ENCODE assay signal across 34 cellular contexts in genomic region chr12:118011961-118012360, GRCh38. TPM values are rescaled to one million over a fixed set of nuclear protein-coding genes. Genes with fewer than 3 reads are reported as not detected.
"Had no signal": no experiment of that assay in that cellular context is flagged by ENCODE, and none has a peak within 500 bp of the region (broad histone marks: within the 10 kb centered on the region; RNA-seq: fewer than 3 reads in every experiment).

No MANE protein-coding gene starts in this region.

- ATAC-seq: activated naive CD4-positive, alpha-beta T cell treated with anti-CD3 and anti-CD28 coated beads, Interleukin-2, amount 50 U/mL, for 72 hours; activated naive CD8-positive, alpha-beta T cell treated with anti-CD3 and anti-CD28 coated beads, Interleukin-2, amount 50 U/mL, for 24 hours; activated T-cell treated with anti-CD3 and anti-CD28 coated beads, Interleukin-2, amount 50 U/mL, for 4 hours; activated T-cell treated with anti-CD3 and anti-CD28 coated beads, Interleukin-2, amount 50 U/mL, for 72 hours; activated T-helper 17 cell treated with anti-CD3 and anti-CD28 coated beads, Interleukin-2, amount 50 U/mL, for 72 hours; body of pancreas had no signal

- H3K27ac ChIP-seq: adrenal gland, ascending aorta, body of pancreas, brain microvascular endothelial cell, breast epithelium, cardiac muscle cell had no signal

- H3K4me1 ChIP-seq: ascending aorta, breast epithelium had no signal

- H3K36me3 ChIP-seq: adrenal gland, ascending aorta, brain microvascular endothelial cell, breast epithelium, cardiac muscle cell had no signal

- H3K4me3 ChIP-seq: adrenal gland, ascending aorta, body of pancreas, breast epithelium, cardiac muscle cell had no signal

- DNase-seq: activated effector memory CD4-positive, alpha-beta T cell treated with anti-CD3 and anti-CD28 coated beads, Interleukin-2, amount 50 U/mL, for 16 hours; activated effector memory CD4-positive, alpha-beta T cell treated with Interleukin-2 at 50 U/mL for 16 hours; activated gamma-delta T cell; activated gamma-delta T cell treated with Interleukin-2 at 50 U/mL for 16 hours; activated naive CD4-positive, alpha-beta T cell; activated naive CD4-positive, alpha-beta T cell treated with anti-CD3 and anti-CD28 coated beads for 36 hours; activated naive CD4-positive, alpha-beta T cell treated with anti-CD3 and anti-CD28 coated beads, Interleukin-2, amount 10 ng/mL, durations not matched to agents 7 days and 5 days; activated naive CD4-positive, alpha-beta T cell treated with anti-CD3 and anti-CD28 coated beads, Interleukin-2, amount 50 U/mL, for 16 hours; activated naive CD4-positive, alpha-beta T cell treated with Interleukin-2 at 50 U/mL for 16 hours; activated naive CD8-positive, alpha-beta T cell treated with anti-CD3 and anti-CD28 coated beads for 36 hours; activated naive CD8-positive, alpha-beta T cell treated with anti-CD3 and anti-CD28 coated beads, Interleukin-2, amount 10 ng/mL, durations not matched to agents 7 days and 5 days; activated naive CD8-positive, alpha-beta T cell treated with anti-CD3 and anti-CD28 coated beads, Interleukin-2, amount 50 U/mL, for 24 hours; activated T-cell treated with anti-CD3 and anti-CD28 coated beads, Interleukin-2, amount 50 U/mL, for 24 hours; activated T-cell treated with anti-CD3 and anti-CD28 coated beads, Interleukin-2, amount 50 U/mL, for 4 hours; activated T-cell treated with anti-CD3 and anti-CD28 coated beads, Interleukin-2, amount 50 U/mL, for 48 hours; activated T-cell treated with anti-CD3 and anti-CD28 coated beads, Interleukin-2, amount 50 U/mL, for 72 hours; adrenal gland; amniotic stem cell; amygdala; anterior cingulate cortex; aorta; body of pancreas; brain microvascular endothelial cell; caudate nucleus; central memory CD4-positive, alpha-beta T cell; cerebellar nuclear complex had no signal

- H3K27me3 ChIP-seq: adrenal gland, ascending aorta, body of pancreas, brain microvascular endothelial cell, breast epithelium, cardiac muscle cell had no signal

- H3K9me3 ChIP-seq: adrenal gland, ascending aorta, body of pancreas, breast epithelium had no signal

RNA-seq across cellular contexts. Expression of gene KSR2, which starts 43.2 kb away (rescaled TPM):
- total RNA-seq: activated naive CD8-positive, alpha-beta T cell treated with anti-CD3 and anti-CD28 coated beads for 36 hours; activated naive CD8-positive, alpha-beta T cell treated with anti-CD3 and anti-CD28 coated beads, Interleukin-2, amount 10 ng/mL, durations not matched to agents 7 days and 5 days; aorta; bronchial epithelial cell; cardiac septum; chondrocyte had no signal
- polyA plus RNA-seq: aorta had no signal
